ENCODE assay signal across 33 cellular contexts in the genomic region with DNA sequence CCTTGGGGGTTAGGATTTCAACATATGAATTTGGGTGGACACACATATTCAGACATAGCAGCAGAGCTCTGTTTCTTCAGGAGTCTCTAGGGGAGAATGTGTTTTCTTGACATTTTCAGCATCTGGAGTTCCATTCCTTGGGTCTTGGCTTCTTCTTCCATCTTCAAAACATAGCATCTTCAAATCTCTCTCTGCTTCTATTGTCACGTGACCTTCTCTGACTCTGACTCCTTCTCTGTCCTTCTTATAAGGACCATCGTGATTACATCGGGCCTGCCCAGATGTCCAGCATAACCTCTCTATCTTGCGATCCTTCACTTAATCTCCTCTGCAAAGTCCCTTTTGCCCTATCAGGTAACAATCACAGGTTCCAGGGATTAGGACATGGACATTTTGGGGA.
"Had no signal": no experiment of that assay in that cellular context is flagged by ENCODE, and none has a peak within 500 bp of the region (broad histone marks: within the 10 kb centered on the region; RNA-seq: fewer than 3 reads in every experiment).

No MANE protein-coding gene starts in this region.

- H3K4me3 ChIP-seq: adrenal gland, body of pancreas, breast epithelium had no signal

- H3K36me3 ChIP-seq: adrenal gland, brain microvascular endothelial cell, breast epithelium had no signal

- H3K9me3 ChIP-seq: adrenal gland, body of pancreas, breast epithelium had no signal

- ATAC-seq: activated CD8-positive, alpha-beta T cell treated with anti-CD3 and anti-CD28 coated beads for 36 hours; activated naive CD4-positive, alpha-beta T cell treated with anti-CD3 and anti-CD28 coated beads, Interleukin-2, amount 50 U/mL, for 72 hours; activated T-cell treated with anti-CD3 and anti-CD28 coated beads, Interleukin-2, amount 50 U/mL, for 4 hours; activated T-cell treated with anti-CD3 and anti-CD28 coated beads, Interleukin-2, amount 50 U/mL, for 72 hours; activated T-helper 17 cell treated with anti-CD3 and anti-CD28 coated beads, Interleukin-2, amount 50 U/mL, for 72 hours; body of pancreas had no signal

- H3K27me3 ChIP-seq: adrenal gland, body of pancreas, brain microvascular endothelial cell, breast epithelium had no signal

- FAIRE-seq: astrocyte, TTC549 had no signal

- H3K4me1 ChIP-seq: adrenal gland, body of pancreas, breast epithelium had no signal

- H3K27ac ChIP-seq: adrenal gland, body of pancreas, brain microvascular endothelial cell, breast epithelium, VCaP had no signal

- DNase-seq: activated B cell treated with CpG ODN at 0.5 μM for 24 hours; activated CD4-positive, alpha-beta memory T cell treated with anti-CD3 and anti-CD28 coated beads for 36 hours; activated CD4-positive, alpha-beta T cell treated with anti-CD3 and anti-CD28 coated beads for 4 hours; activated CD4-positive, alpha-beta T cell treated with anti-CD3 and anti-CD28 coated beads, Interleukin-2, amount 10 ng/mL, durations not matched to agents 24 days and 14 days; activated CD4-positive, alpha-beta T cell treated with anti-CD3 and anti-CD28 coated beads, Interleukin-2, amount 50 U/mL, for 1 hour; activated CD4-positive, alpha-beta T cell treated with anti-CD3 and anti-CD28 coated beads, Interleukin-2, amount 50 U/mL, for 4 hours; activated CD4-positive, CD25-positive, alpha-beta regulatory T cell treated with anti-CD3 and anti-CD28 coated beads, Interleukin-2, amount 50 U/mL, for 72 hours; activated CD8-positive, alpha-beta memory T cell treated with anti-CD3 and anti-CD28 coated beads, Interleukin-2, amount 50 U/mL, for 4 hours; activated CD8-positive, alpha-beta T cell treated with anti-CD3 and anti-CD28 coated beads for 36 hours; activated effector memory CD4-positive, alpha-beta T cell treated with anti-CD3 and anti-CD28 coated beads, Interleukin-2, amount 50 U/mL, for 16 hours; activated gamma-delta T cell treated with Interleukin-2 at 50 U/mL for 16 hours; activated naive CD4-positive, alpha-beta T cell; activated naive CD4-positive, alpha-beta T cell treated with anti-CD3 and anti-CD28 coated beads for 36 hours; activated naive CD4-positive, alpha-beta T cell treated with anti-CD3 and anti-CD28 coated beads, Interleukin-2, amount 50 U/mL, for 16 hours; activated naive CD8-positive, alpha-beta T cell treated with anti-CD3 and anti-CD28 coated beads for 36 hours; activated T-cell treated with anti-CD3 and anti-CD28 coated beads for 4 hours; activated T-cell treated with anti-CD3 and anti-CD28 coated beads, Interleukin-2, amount 50 U/mL, for 1 hour; activated T-cell treated with anti-CD3 and anti-CD28 coated beads, Interleukin-2, amount 50 U/mL, for 4 hours; activated T-cell treated with anti-CD3 and anti-CD28 coated beads, Interleukin-2, amount 50 U/mL, for 72 hours; adrenal gland; amniotic stem cell; aorta; body of pancreas; brain microvascular endothelial cell; central memory CD4-positive, alpha-beta T cell; T-helper 2 cell; T-helper 9 cell had no signal
